Comparison of ENCODE assay signal across 26 cellular contexts in genomic region chr2:64874593-64874992, GRCh38.
"Had no signal": no experiment of that assay in that cellular context is flagged by ENCODE, and none has a peak within 500 bp of the region (broad histone marks: within the 10 kb centered on the region; RNA-seq: fewer than 3 reads in every experiment).

No MANE protein-coding gene starts in this region.

- H3K36me3 Mint-ChIP-seq: natural killer cell treated with Interleukin-12 subunit alpha and Interleukin-12 subunit beta and Interleukin-15 and Interleukin-18, amount 100 ng/mL, for 72 hours had no signal

- H3K9me3 Mint-ChIP-seq: naive thymus-derived CD4-positive, alpha-beta T cell; natural killer cell treated with Interleukin-12 subunit alpha and Interleukin-12 subunit beta and Interleukin-15 and Interleukin-18, amount 100 ng/mL, for 72 hours; stimulated activated naive CD8-positive, alpha-beta T cell treated with anti-CD3 and anti-CD28 coated beads, Interleukin-15, Interleukin-2, amounts not matched to agents 100 ng/mL and 50 ng/mL, for 24 hours had no signal

- ATAC-seq: left colon; left lung; mucosa of descending colon; naive thymus-derived CD4-positive, alpha-beta T cell; natural killer cell treated with Interleukin-12 subunit alpha and Interleukin-12 subunit beta and Interleukin-15 and Interleukin-18, amount 100 ng/mL, for 72 hours; sciatic nerve; upper lobe of right lung had no signal

- H3K27ac ChIP-seq: left lung, ovary, right atrium auricular region, skin epidermis, suprapubic skin, upper lobe of right lung had no signal

- H3K27me3 Mint-ChIP-seq: stimulated activated naive CD8-positive, alpha-beta T cell treated with anti-CD3 and anti-CD28 coated beads, Interleukin-15, Interleukin-2, amounts not matched to agents 100 ng/mL and 50 ng/mL, for 24 hours had no signal

- DNase-seq: hippocampal formation; kidney glomerular epithelial cell; left colon; left lung; midbrain; mucosa of descending colon; naive thymus-derived CD4-positive, alpha-beta T cell; ovary; stimulated activated CD4-positive, alpha-beta T cell treated with anti-CD3 and anti-CD28 coated beads, Interleukin-12 subunit alpha, Interleukin-12 subunit beta, amount 100 ng/mL, for 4 hours; stimulated activated CD4-positive, alpha-beta T cell treated with anti-CD3 and anti-CD28 coated beads, Interleukin-15, amount 100 ng/mL, for 24 hours; stimulated activated CD4-positive, alpha-beta T cell treated with anti-CD3 and anti-CD28 coated beads, Interleukin-2, amount 100 ng/mL, for 24 hours; stimulated activated CD4-positive, alpha-beta T cell treated with anti-CD3 and anti-CD28 coated beads, Interleukin-4, amount 100 ng/mL, for 1 hour; tibial artery; trophoblast cell; upper lobe of right lung had no signal

- FAIRE-seq: keratinocyte, urothelium cell line had no signal

- H3K4me3 ChIP-seq: left lung, lung, mucosa of descending colon, ovary, right atrium auricular region, skin epidermis, suprapubic skin, thoracic aorta, tibial artery, upper lobe of right lung had no signal

- H3K27me3 ChIP-seq: left lung, ovary, right atrium auricular region, suprapubic skin, tibial artery, upper lobe of right lung had no signal

- H3K36me3 ChIP-seq: left lung, ovary, right atrium auricular region, suprapubic skin, thoracic aorta, tibial artery, upper lobe of right lung had no signal

- H3K27ac Mint-ChIP-seq: natural killer cell treated with Interleukin-12 subunit alpha and Interleukin-12 subunit beta and Interleukin-15 and Interleukin-18, amount 100 ng/mL, for 72 hours; progenitor cell of endocrine pancreas; stimulated activated naive CD8-positive, alpha-beta T cell treated with anti-CD3 and anti-CD28 coated beads, Interleukin-15, Interleukin-2, amounts not matched to agents 100 ng/mL and 50 ng/mL, for 24 hours had no signal

- H3K4me3 Mint-ChIP-seq: naive thymus-derived CD4-positive, alpha-beta T cell; natural killer cell treated with Interleukin-12 subunit alpha and Interleukin-12 subunit beta and Interleukin-15 and Interleukin-18, amount 100 ng/mL, for 72 hours; stimulated activated naive CD8-positive, alpha-beta T cell treated with anti-CD3 and anti-CD28 coated beads, Interleukin-15, Interleukin-2, amounts not matched to agents 100 ng/mL and 50 ng/mL, for 24 hours had no signal

- H3K9me3 ChIP-seq: left lung, mucosa of descending colon, ovary, right atrium auricular region, suprapubic skin, thoracic aorta, tibial artery, upper lobe of right lung had no signal
